8 cellular contexts compared by ENCODE assay signal in genomic region chr20:1965520-1966278, GRCh38. TPM values are rescaled to one million over a fixed set of nuclear protein-coding genes. Genes with fewer than 3 reads are reported as not detected.
A peak's percentile ranks its signal among the peaks of the same experiment; 100 is the strongest.
DNase-seq lines count a peak whose midpoint lies in the region; ATAC-seq and TF ChIP-seq lines count a peak whose summit lies in the region.

No MANE protein-coding gene starts in this region.

- peaks cover 16% of the 10 kb centered on the region for H3K4me1 Mint-ChIP-seq in HFFc6 (ENCODE audit: low read depth)

- DNase-seq in CD1c-positive myeloid dendritic cell (ENCODE audit: extremely low spot score) (peak; percentile 71), HFFc6 (peak; percentile 39), NCI-H345 treated with DMSO at 0.1 percent for 48 hours (lab: John Stamatoyannopoulos, UW; ENCODE audit: unreplicated experiment) (peak; percentile 60), dermis blood vessel endothelial cell (peak; percentile 74), lower leg skin (ENCODE audit: low spot score in 2 of 2) (peak; percentile 58 to 95)
- peak; percentile 82 to 83 for DNase-seq in activated CD4-positive, alpha-beta T cell treated with anti-CD3 and anti-CD28 coated beads, Interleukin-2, amount 50 U/mL, for 24 hours (ENCODE audit: low read depth in 1 of 2, low spot score in 1 of 2)
- peak; percentile 23 to 90 (median 43) for DNase-seq in stimulated activated CD4-positive, alpha-beta T cell treated with anti-CD3 and anti-CD28 coated beads, TNF-alpha, amount 100 ng/mL, for 1 hour (ENCODE audit: low read depth in 3 of 3, low spot score in 1 of 3)

- no peak overlapping the region for H3K27ac Mint-ChIP-seq in HFFc6

- no peak for TF ChIP-seq POLR2A in lower leg skin (IDR thresholded peaks at IDR 0.05)

- H3K36me3 Mint-ChIP-seq in HFFc6 (ENCODE audit: low read depth) = no peaks in the 10 kb centered on the region

- intact Hi-C loops in lower leg skin (cut with DNase I; ENCODE audit: low total_unique reads) = loop anchor here (2.0 kb wide), 1 partner anchor 207 kb away; no protein-coding TSS in a partner anchor

- H3K4me3 ChIP-seq in lower leg skin (ENCODE audit: low read depth, poor library complexity, severe bottlenecking) = no peak overlapping the region

- peak overlapping the region; percentile 79 for H3K4me3 Mint-ChIP-seq in HFFc6

- H3K27me3 Mint-ChIP-seq in HFFc6 (ENCODE audit: insufficient read depth) = peaks cover 46% of the 10 kb centered on the region

- no peaks in the 10 kb centered on the region for H3K9me3 Mint-ChIP-seq in HFFc6

- TF ChIP-seq CTCF in HFFc6 (IDR thresholded peaks at IDR 0.05) = peak; percentile 98
- TF ChIP-seq CTCF in lower leg skin (IDR thresholded peaks at IDR 0.05) = peak in 1 of 3 donors; percentile 91

- 1 to 3% methylated on average over 16 to 25 of the region's 27 CpGs for WGBS in lower leg skin, 2 donors

- ATAC-seq in GM21786 (IDR thresholded peaks at IDR 0.05; ENCODE audit: unreplicated experiment) = no peak

RNA-seq across cellular contexts. Expression of gene PDYN, which starts 28.2 kb away (rescaled TPM):
- total RNA-seq in HFFc6 (2021; fragmentation: NEBNext Ultra II Directional; extraction: Animal tissue kit (Norgen Biotek cat#: 25700)) = not detected
- total RNA-seq in dermis blood vessel endothelial cell (not detected in 2 replicates), lower leg skin (not detected)
